8 cellular contexts compared by ENCODE assay signal in the genomic region with DNA sequence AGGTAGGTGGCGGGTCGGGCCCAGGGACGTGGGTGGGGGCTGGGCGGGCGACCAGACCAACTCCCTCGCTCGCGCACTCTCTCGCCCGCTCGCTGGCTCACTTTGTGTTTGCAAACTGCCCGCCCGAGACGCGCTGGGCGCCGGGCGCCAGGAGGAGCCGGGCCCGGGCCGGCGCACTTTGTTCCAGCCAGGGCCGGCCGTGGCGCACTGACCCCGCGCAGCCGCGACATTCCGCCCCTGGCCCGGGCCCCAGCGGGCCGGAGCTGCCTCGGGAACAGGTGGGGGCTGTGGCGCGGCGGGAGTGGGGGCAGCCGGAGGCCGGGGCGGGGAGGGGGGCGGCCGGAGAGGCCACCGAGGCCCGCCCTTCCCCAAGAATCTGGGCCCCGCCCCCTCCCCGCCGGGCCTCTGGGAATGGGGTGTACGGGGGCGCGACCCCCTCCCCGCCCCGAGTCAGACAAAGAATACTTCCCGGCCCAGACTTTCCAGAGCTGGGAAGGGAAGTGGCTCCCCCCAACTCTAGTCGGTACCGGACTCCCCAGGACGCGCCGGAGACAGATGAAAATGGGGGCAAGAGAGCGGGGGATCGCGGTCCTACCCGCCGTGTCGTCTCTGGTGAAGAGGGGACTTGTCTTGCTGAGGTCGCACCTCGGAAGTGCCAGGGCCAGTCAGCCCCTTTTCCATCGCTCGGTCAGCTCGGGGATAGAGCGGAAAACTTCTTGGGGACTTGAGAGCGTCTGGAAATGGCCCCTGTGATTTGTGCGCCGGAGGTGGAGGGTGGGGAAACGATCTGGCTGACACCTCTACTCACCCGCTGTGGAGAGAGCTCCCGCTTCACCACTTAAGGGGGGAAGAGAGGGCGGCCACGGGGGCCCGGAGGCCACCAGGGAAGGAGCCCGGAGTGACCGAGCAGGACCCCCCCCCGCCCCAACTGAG. TPM values are rescaled to one million over a fixed set of nuclear protein-coding genes. Genes with fewer than 3 reads are reported as not detected.
DNase-seq lines count a peak whose midpoint lies in the region; ATAC-seq, FAIRE-seq and TF ChIP-seq lines count a peak whose summit lies in the region.

No MANE protein-coding gene starts in this region.

- H3K36me3 ChIP-seq in ACC112 (ENCODE audit: insufficient read depth, low read length): no peaks in the 10 kb centered on the region
- peaks cover 2% of the 10 kb centered on the region for H3K36me3 ChIP-seq in mammary epithelial cell (ENCODE audit: insufficient read depth, low read length)
- H3K36me3 ChIP-seq in keratinocyte (ENCODE audit: control insufficient read depth in 2 of 2, extremely low read depth in 1 of 2, insufficient read depth in 2 of 2, low read length in 2 of 2): peaks cover 0 to 6% of the 10 kb centered on the region in 2 experiments

- 1% methylated on average over 14 of the region's 82 CpGs for WGBS in mammary epithelial cell (ENCODE audit: low coverage, missing lambda C conversion rate)

- no peak for TF ChIP-seq CTCF in GM13976 (IDR thresholded peaks at IDR 0.05; ENCODE audit: borderline replicate concordance, control extremely low read depth, extremely low read depth, insufficient read depth, missing control alignments)
- TF ChIP-seq CTCF in RWPE1 (conservative IDR thresholded peaks at IDR 0.05; ENCODE audit: low read depth): no peak
- TF ChIP-seq CTCF in mammary epithelial cell (conservative IDR thresholded peaks at IDR 0.05 in 1 of 2, IDR thresholded peaks at IDR 0.05 in 1 of 2; ENCODE audit: extremely low read depth in 1 of 2, insufficient read depth in 1 of 2, low read depth in 1 of 2, low read length in 2 of 2): no peak
- no peak for TF ChIP-seq CTCF in keratinocyte (optimal IDR thresholded peaks at IDR 0.05 in 1 of 3, IDR thresholded peaks at IDR 0.05 in 1 of 3, conservative IDR thresholded peaks at IDR 0.05 in 1 of 3; ENCODE audit: extremely low read depth in 1 of 3, insufficient read depth in 2 of 3, low read length in 3 of 3)

- peak; percentile 4 for ATAC-seq in HG03039 (IDR thresholded peaks at IDR 0.05; ENCODE audit: unreplicated experiment)

- CTCF ChIA-PET in RWPE1 (lab: Yijun Ruan, JAX): interaction anchor here (1.3 to 1.6 kb wide), 2 partner anchors 90 to 179 kb away, joined by 4 to 5 read pairs; no protein-coding TSS in a partner anchor
- CTCF ChIA-PET in mammary epithelial cell (lab: Charles Lee; ENCODE audit: low non-redundant PET): no interaction called here

- no peaks in the 10 kb centered on the region for H3K4me1 ChIP-seq in ACC112 (ENCODE audit: control insufficient read depth, insufficient read depth, low read length, unreplicated experiment)
- H3K4me1 ChIP-seq in mammary epithelial cell (ENCODE audit: insufficient read depth, low read length): peaks cover 37% of the 10 kb centered on the region
- H3K4me1 ChIP-seq in keratinocyte (ENCODE audit: control insufficient read depth, extremely low read depth, insufficient read depth, low read length): peaks cover 19% of the 10 kb centered on the region

- no peaks in the 10 kb centered on the region for H3K9me1 ChIP-seq in keratinocyte (ENCODE audit: control insufficient read depth, extremely low read depth, insufficient read depth, low read length)

- in situ Hi-C loops in GM13976 (cut with MboI; ENCODE audit: low sequenced_read_pairs, unreplicated experiment) (no loop called here), mammary epithelial cell (cut with MboI; ENCODE audit: low sequenced_read_pairs in 2 of 2) (no loop called here)

- H3K79me2 ChIP-seq in ACC112 (ENCODE audit: control insufficient read depth, insufficient read depth, low read length, unreplicated experiment) (peaks cover 12% of the 10 kb centered on the region), mammary epithelial cell (ENCODE audit: insufficient read depth, low read length) (peaks cover 59% of the 10 kb centered on the region), keratinocyte (ENCODE audit: control insufficient read depth, insufficient read depth, low read length) (peaks cover 28% of the 10 kb centered on the region)

- H4K20me1 ChIP-seq in mammary epithelial cell (ENCODE audit: insufficient read depth, low read length) (no peaks in the 10 kb centered on the region), keratinocyte (ENCODE audit: control insufficient read depth, extremely low read depth, insufficient read depth, low read length) (peaks cover 10% of the 10 kb centered on the region)

- H3K9me3 ChIP-seq in mammary epithelial cell (replicated peaks; ENCODE audit: insufficient read depth, low read length) (no peaks in the 10 kb centered on the region), keratinocyte (ENCODE audit: control insufficient read depth, low read depth, low read length) (no peaks in the 10 kb centered on the region)

- intact Hi-C loops in mammary epithelial cell (cut with micrococcal nuclease): loop anchor here (2.0 kb wide), 1 partner anchor 122 kb away; no protein-coding TSS in a partner anchor

- FAIRE-seq in keratinocyte (lab: Jason Lieb, UNC): no peak

- POLR2A ChIA-PET in RWPE1 (lab: Yijun Ruan, JAX; ENCODE audit: low non-redundant PET): no interaction called here

- H3K4me3 ChIP-seq in ACC112 (ENCODE audit: low read depth, low read length) (peak overlapping the region; percentile 98), mammary epithelial cell (replicated peaks in 1 of 3; ENCODE audit: insufficient read depth in 1 of 3, low read depth in 2 of 3, low read length in 3 of 3) (peak overlapping the region; percentile 75 to 88 (median 80)), keratinocyte (ENCODE audit: control insufficient read depth in 2 of 3, extremely low read depth in 1 of 3, insufficient read depth in 2 of 3, low read depth in 1 of 3, low read length in 3 of 3) (peak overlapping the region; percentile 67 to 91 (median 88))

- no peaks in the 10 kb centered on the region for H3K27me3 ChIP-seq in ACC112 (ENCODE audit: insufficient read depth, low read length)
- no peaks in the 10 kb centered on the region for H3K27me3 ChIP-seq in mammary epithelial cell (ENCODE audit: insufficient read depth, low read length)
- no peaks in the 10 kb centered on the region for H3K27me3 ChIP-seq in keratinocyte (ENCODE audit: control insufficient read depth, extremely low read depth, insufficient read depth, low read length)

- H3K27ac ChIP-seq in ACC112 (ENCODE audit: low read depth, low read length): no peak overlapping the region
- H3K27ac ChIP-seq in RWPE1: peak overlapping the region; percentile 89
- no peak overlapping the region for H3K27ac ChIP-seq in mammary epithelial cell (ENCODE audit: insufficient read depth, low read depth, low read length)
- no peak overlapping the region for H3K27ac ChIP-seq in keratinocyte (ENCODE audit: control insufficient read depth, insufficient read depth, low read length)

- DNase-seq in GM13976 (ENCODE audit: low spot score) (peak; percentile 57), RWPE1 (ENCODE audit: low spot score) (peak; percentile 19), mammary epithelial cell (peak; percentile 47), keratinocyte (ENCODE audit: low read depth, low spot score) (no peak), cortex of kidney (lab: John Stamatoyannopoulos, UW) (no peak)
- DNase-seq in stimulated activated CD4-positive, alpha-beta T cell treated with anti-CD3 and anti-CD28 coated beads, Interleukin-4, amount 100 ng/mL, for 24 hours: peak; percentile 13

- H3K9ac ChIP-seq in mammary epithelial cell (ENCODE audit: insufficient read depth, low read length) (peak overlapping the region; percentile 50), keratinocyte (ENCODE audit: control insufficient read depth, extremely low read depth, insufficient read depth, low read length) (peak overlapping the region; percentile 73)

- dilution Hi-C loops in mammary epithelial cell (cut with HindIII; ENCODE audit: low sequenced_read_pairs) (no loop called here), keratinocyte (cut with MboI; ENCODE audit: extremely low pct_ligation_motif_present, low sequenced_read_pairs) (no loop called here)

- H2AFZ ChIP-seq in ACC112 (ENCODE audit: low read length, unreplicated experiment) (peak overlapping the region; percentile 64), mammary epithelial cell (ENCODE audit: low read depth, low read length) (peak overlapping the region; percentile 82), keratinocyte (ENCODE audit: control insufficient read depth, low read length) (peak overlapping the region; percentile 60)

- H3K4me2 ChIP-seq in mammary epithelial cell (ENCODE audit: insufficient read depth, low read depth, low read length) (peak overlapping the region; percentile 97), keratinocyte (ENCODE audit: control insufficient read depth, extremely low read depth, insufficient read depth, low read depth, low read length) (peak overlapping the region; percentile 89)

- BruUV-seq in mammary epithelial cell (replicated peaks; lab: Mats Ljungman, UMichigan): no TSS peak

RNA-seq across cellular contexts. Expression of a gene that starts 1.0 kb away (rescaled TPM):
- total RNA-seq in mammary epithelial cell: 10 to 100 TPM in 1 of 2 donors, 1 to 10 TPM in 1; 5.0 to 19.2 TPM
- polyA plus RNA-seq in mammary epithelial cell (5.7 TPM), keratinocyte (0.93 to 4.3 TPM (median 1.1 TPM) in 3 replicates)
- polyA minus RNA-seq in mammary epithelial cell (8.4 TPM), keratinocyte (1.9 to 12.7 TPM (median 2.2 TPM) in 3 replicates)
- polyA plus RNA-seq in keratinocyte (2011; ENCODE audit: low read depth): 1.7 TPM
- polyA plus RNA-seq in keratinocyte (2011; cell fraction: cytosol; rRNA removed): 2.0 and 5.2 TPM in 2 replicates
- 5.1 and 7.1 TPM in 2 replicates for polyA plus RNA-seq in keratinocyte (2011; cell fraction: nucleus; rRNA removed)
- polyA plus RNA-seq in keratinocyte (2012; ENCODE audit: low replicate concordance): 6.1 and 13.3 TPM in 2 replicates
- 13.4 TPM for polyA minus RNA-seq in keratinocyte (2011; cell fraction: cytosol; rRNA and poly(A)+ RNA removed)
- 4.2 and 4.9 TPM in 2 replicates for polyA minus RNA-seq in keratinocyte (2011; cell fraction: nucleus; rRNA and poly(A)+ RNA removed)

Comparison
In these comparisons a context has a peak if more than half of its experiments do, and no peak if none do; other contexts are left out.
1. DNase-seq: peak in GM13976 (single experiment), RWPE1 (single experiment), mammary epithelial cell (single experiment) and stimulated activated CD4-positive, alpha-beta T cell treated with anti-CD3 and anti-CD28 coated beads, Interleukin-4, amount 100 ng/mL, for 24 hours (single experiment); none in keratinocyte (single experiment) and cortex of kidney (single experiment).
2. Peak in every context shown above with its lines, with median percentiles within 50 percentile points of each other: H2AFZ ChIP-seq and H3K4me3 ChIP-seq.